ENCODE assay signal across 25 cellular contexts in the genomic region with DNA sequence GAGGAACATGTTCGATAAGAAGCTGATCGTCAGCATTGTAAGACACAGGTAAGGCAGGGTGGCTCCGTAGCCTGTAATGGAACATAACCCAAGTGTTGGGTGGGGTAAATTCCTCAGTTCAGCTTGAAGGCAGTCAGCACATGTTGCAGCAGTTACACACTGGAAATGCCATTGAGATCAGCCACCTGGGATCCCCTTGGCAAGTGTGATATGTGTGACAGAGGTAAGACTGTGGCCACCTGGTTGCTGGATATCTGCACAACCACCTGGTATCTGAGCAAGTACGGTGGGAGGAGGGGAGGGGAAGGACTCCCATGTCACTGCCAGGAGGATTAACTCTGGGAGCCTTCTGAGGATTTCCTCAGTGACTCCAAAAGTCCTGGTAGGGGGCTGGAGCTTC.
"Had no signal": no experiment of that assay in that cellular context is flagged by ENCODE, and none has a peak within 500 bp of the region (broad histone marks: within the 10 kb centered on the region; RNA-seq: fewer than 3 reads in every experiment).

No MANE protein-coding gene starts in this region.

- H3K27me3 ChIP-seq: adrenal gland, ascending aorta, colonic mucosa, left lung, thyroid gland, uterus had no signal

- ATAC-seq: activated T-cell treated with anti-CD3 and anti-CD28 coated beads, Interleukin-2, amount 50 U/mL, for 4 hours; effector memory CD8-positive, alpha-beta T cell; left lung; stimulated activated naive CD8-positive, alpha-beta T cell treated with anti-CD3 and anti-CD28 coated beads, Interleukin-15, Interleukin-2, amounts not matched to agents 100 U/mL and 50 U/mL, for 24 hours; WTC11 had no signal

- H3K36me3 Mint-ChIP-seq: activated naive CD8-positive, alpha-beta T cell; WTC11 had no signal

- H3K27ac Mint-ChIP-seq: activated naive CD8-positive, alpha-beta T cell; activated T-helper 2 cell treated with anti-CD3 and anti-CD28 coated beads, Interferon-gamma antibody, Interleukin-2, Interleukin-4, amounts not matched to agents 10 μg/mL and 5 μg/mL and 100 μg/mL, durations not matched to agents 14 hours and 24 hours and 36 hours; effector memory CD8-positive, alpha-beta T cell; naive B cell; WTC11 had no signal

- H3K9me3 ChIP-seq: adrenal gland, ascending aorta, colonic mucosa, thyroid gland, uterus had no signal

- H3K4me3 Mint-ChIP-seq: activated naive CD8-positive, alpha-beta T cell; activated T-cell treated with anti-CD3 and anti-CD28 coated beads, Interleukin-2, amount 50 U/mL, for 4 hours; central memory CD8-positive, alpha-beta T cell; effector memory CD8-positive, alpha-beta T cell; neural crest cell; WTC11 had no signal

- H3K4me1 ChIP-seq: adrenal gland, ascending aorta, colonic mucosa, left lung, spleen, thyroid gland, uterus had no signal

- H3K36me3 ChIP-seq: adrenal gland, ascending aorta, colonic mucosa, left lung, spleen, thyroid gland, uterus had no signal

- H3K27ac ChIP-seq: adrenal gland, ascending aorta, colonic mucosa, dorsolateral prefrontal cortex, left lung, spleen, thyroid gland, uterus had no signal

- H3K4me3 ChIP-seq: adrenal gland, ascending aorta, colonic mucosa, dorsolateral prefrontal cortex, left lung, lung, spleen, thyroid gland, uterus had no signal

- DNase-seq: activated CD4-positive, alpha-beta T cell treated with anti-CD3 and anti-CD28 coated beads, Interleukin-2, amount 50 U/mL, for 48 hours; activated CD8-positive, alpha-beta memory T cell treated with anti-CD3 and anti-CD28 coated beads, Interleukin-2, amount 50 U/mL, for 48 hours; activated naive CD4-positive, alpha-beta T cell; activated T-cell treated with anti-CD3 and anti-CD28 coated beads, Interleukin-2, amount 50 U/mL, for 4 hours; adrenal gland; colonic mucosa; dorsolateral prefrontal cortex; effector memory CD8-positive, alpha-beta T cell; left lung; naive B cell; retina; spleen; stimulated activated CD4-positive, alpha-beta T cell treated with anti-CD3 and anti-CD28 coated beads, Interleukin-4, amount 100 ng/mL, for 24 hours; stimulated activated naive CD8-positive, alpha-beta T cell treated with anti-CD3 and anti-CD28 coated beads, Interleukin-15, Interleukin-2, amounts not matched to agents 100 U/mL and 50 U/mL, for 24 hours; T-helper 1 cell; thyroid gland; uterus had no signal

- FAIRE-seq: TTC549 had no signal

- H3K4me1 Mint-ChIP-seq: central memory CD8-positive, alpha-beta T cell had no signal
